In genomic region chr14:94695231-94695630, GRCh38 we compare ENCODE assay signal across 27 cellular contexts.
"Had no signal": no experiment of that assay in that cellular context is flagged by ENCODE, and none has a peak within 500 bp of the region (broad histone marks: within the 10 kb centered on the region; RNA-seq: fewer than 3 reads in every experiment).

No MANE protein-coding gene starts in this region.

- H3K27ac Mint-ChIP-seq: naive B cell; naive thymus-derived CD8-positive, alpha-beta T cell; natural killer cell treated with Interleukin-12 subunit alpha and Interleukin-12 subunit beta and Interleukin-15 and Interleukin-18, amount 100 ng/mL, for 72 hours; stimulated activated memory B cell treated with anti-CD40 and anti-IgM and Interleukin-4, amounts not matched to agents 10 μg/mL and 1 μg/mL and 100 μg/mL, for 72 hours; stimulated activated naive CD8-positive, alpha-beta T cell treated with anti-CD3 and anti-CD28 coated beads, Interleukin-15, Interleukin-2, amounts not matched to agents 100 ng/mL and 50 ng/mL, for 24 hours; type B pancreatic cell had no signal

- H3K27ac ChIP-seq: ovary, parathyroid adenoma, psoas muscle, right lobe of liver, skin epidermis, spleen, suprapubic skin, testis, tibial artery, transverse colon, vagina had no signal

- H3K27me3 ChIP-seq: ovary, right lobe of liver, testis, transverse colon, vagina had no signal

- H3K4me3 Mint-ChIP-seq: naive B cell; naive thymus-derived CD8-positive, alpha-beta T cell; natural killer cell treated with Interleukin-12 subunit alpha and Interleukin-12 subunit beta and Interleukin-15 and Interleukin-18, amount 100 ng/mL, for 72 hours; stimulated activated memory B cell treated with anti-CD40 and anti-IgM and Interleukin-4, amounts not matched to agents 10 μg/mL and 1 μg/mL and 100 μg/mL, for 72 hours; stimulated activated naive CD8-positive, alpha-beta T cell treated with anti-CD3 and anti-CD28 coated beads, Interleukin-15, Interleukin-2, amounts not matched to agents 100 ng/mL and 50 ng/mL, for 24 hours; type B pancreatic cell had no signal

- H3K4me2 ChIP-seq: smooth muscle cell had no signal

- H3K4me1 Mint-ChIP-seq: stimulated activated memory B cell treated with anti-CD40 and anti-IgM and Interleukin-4, amounts not matched to agents 10 μg/mL and 1 μg/mL and 100 μg/mL, for 72 hours had no signal

- ATAC-seq: naive thymus-derived CD8-positive, alpha-beta T cell; natural killer cell treated with Interleukin-12 subunit alpha and Interleukin-12 subunit beta and Interleukin-15 and Interleukin-18, amount 100 ng/mL, for 72 hours; psoas muscle; right cardiac atrium; right lobe of liver; stimulated activated memory B cell treated with anti-CD40 and anti-IgM and Interleukin-4, amounts not matched to agents 10 μg/mL and 1 μg/mL and 100 μg/mL, for 72 hours had no signal

- H3K36me3 Mint-ChIP-seq: naive B cell; naive thymus-derived CD8-positive, alpha-beta T cell; natural killer cell treated with Interleukin-12 subunit alpha and Interleukin-12 subunit beta and Interleukin-15 and Interleukin-18, amount 100 ng/mL, for 72 hours; stimulated activated memory B cell treated with anti-CD40 and anti-IgM and Interleukin-4, amounts not matched to agents 10 μg/mL and 1 μg/mL and 100 μg/mL, for 72 hours; type B pancreatic cell had no signal

- H2AFZ ChIP-seq: parathyroid adenoma had no signal

- DNase-seq: naive B cell; naive thymus-derived CD8-positive, alpha-beta T cell; occipital lobe; ovary; psoas muscle; right cardiac atrium; right lobe of liver; spleen; stimulated activated CD4-positive, alpha-beta T cell treated with anti-CD3 and anti-CD28 coated beads, Interleukin-12 subunit alpha, Interleukin-12 subunit beta, amount 100 ng/mL, for 4 hours; stimulated activated CD4-positive, alpha-beta T cell treated with anti-CD3 and anti-CD28 coated beads, Interleukin-1b, Interleukin-23, amount 100 ng/mL, for 48 hours; stimulated activated CD4-positive, alpha-beta T cell treated with anti-CD3 and anti-CD28 coated beads, Interleukin-4, amount 100 ng/mL, for 1 hour; stimulated activated CD4-positive, alpha-beta T cell treated with anti-CD3 and anti-CD28 coated beads, Interleukin-4, amount 100 ng/mL, for 4 hours; stimulated activated CD8-positive, alpha-beta memory T cell treated with anti-CD3 and anti-CD28 coated beads, Interleukin-4, amount 100 ng/mL, for 48 hours; stimulated activated naive CD4-positive, alpha-beta T cell; substantia nigra; testis; tibial artery; transverse colon had no signal

- H3K36me3 ChIP-seq: ovary, right lobe of liver, spleen, suprapubic skin, tibial artery, transverse colon, vagina had no signal

- H3K9me3 Mint-ChIP-seq: naive B cell; natural killer cell treated with Interleukin-12 subunit alpha and Interleukin-12 subunit beta and Interleukin-15 and Interleukin-18, amount 100 ng/mL, for 72 hours; stimulated activated memory B cell treated with anti-CD40 and anti-IgM and Interleukin-4, amounts not matched to agents 10 μg/mL and 1 μg/mL and 100 μg/mL, for 72 hours; stimulated activated naive CD8-positive, alpha-beta T cell treated with anti-CD3 and anti-CD28 coated beads, Interleukin-15, Interleukin-2, amounts not matched to agents 100 ng/mL and 50 ng/mL, for 24 hours; type B pancreatic cell had no signal

- H3K4me1 ChIP-seq: parathyroid adenoma, psoas muscle, right lobe of liver, suprapubic skin, testis, tibial artery, transverse colon, vagina had no signal

- H3K79me2 ChIP-seq: parathyroid adenoma had no signal

- H3K9me3 ChIP-seq: ovary, psoas muscle, right lobe of liver, spleen, suprapubic skin, testis, tibial artery, transverse colon, vagina had no signal

- H3K9ac ChIP-seq: parathyroid adenoma had no signal

- H3K4me3 ChIP-seq: ovary, psoas muscle, right lobe of liver, skin epidermis, smooth muscle cell, spleen, suprapubic skin, testis, tibial artery, transverse colon, vagina had no signal
